In the genomic region with DNA sequence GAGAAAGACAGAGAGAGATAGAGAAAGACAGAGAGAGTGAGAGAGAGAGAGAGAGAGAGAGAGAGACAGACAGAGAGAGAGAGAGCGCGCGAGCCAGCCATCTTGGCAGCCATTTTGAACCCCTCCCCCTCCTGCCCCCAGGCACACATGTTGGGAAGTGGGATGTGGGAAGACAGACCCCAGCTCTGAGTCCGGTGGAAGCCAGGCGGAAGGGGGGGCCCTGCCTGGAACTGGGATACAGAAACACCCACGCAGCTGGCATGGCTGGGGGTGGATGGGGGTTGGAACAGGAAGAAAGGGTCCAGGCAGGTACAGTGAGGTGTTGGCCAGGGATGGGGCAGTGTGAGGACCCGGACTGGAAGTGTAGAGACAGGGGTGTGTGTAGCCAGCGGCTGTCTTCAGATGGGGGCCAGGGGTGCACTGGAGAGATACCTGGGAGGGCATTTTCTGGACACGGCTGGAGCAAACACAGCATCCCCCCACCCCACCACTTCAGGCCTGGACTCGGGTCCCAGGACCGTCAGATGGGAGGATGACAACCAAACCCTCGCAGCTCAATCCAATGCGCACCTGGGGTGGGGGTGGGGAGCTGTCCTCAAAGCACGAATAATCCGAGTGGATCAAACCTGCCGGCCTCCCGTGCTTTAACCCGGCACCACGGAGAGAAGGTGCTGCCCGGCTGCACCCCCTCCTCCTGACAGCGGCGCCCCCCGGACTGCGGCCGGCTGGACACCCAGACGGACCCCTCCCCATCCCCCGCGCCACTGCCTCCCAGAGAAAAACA, we compare ENCODE assay signal across 8 cellular contexts. TPM values are rescaled to one million over a fixed set of nuclear protein-coding genes. Genes with fewer than 3 reads are reported as not detected.
DNase-seq lines count a peak whose midpoint lies in the region; ATAC-seq and TF ChIP-seq lines count a peak whose summit lies in the region.
"Not testable (repeated sequence)": the region's sequence is repeated elsewhere in the genome, so short reads cannot be mapped to it uniquely, and the experiment has no call there.

No MANE protein-coding gene starts in this region.

- not testable (repeated sequence) for H3K36me3 ChIP-seq in HCT116 (ENCODE audit: control insufficient read depth in 1 of 2, insufficient read depth in 2 of 2, low read length in 2 of 2); RWPE2 (ENCODE audit: low read depth); ectodermal cell (ENCODE audit: control insufficient read depth, insufficient read depth, low read length); iPS-18a (ENCODE audit: control insufficient read depth, low read depth, low read length); smooth muscle cell (ENCODE audit: low read depth)

- TF ChIP-seq RAD21 in HCT116 (IDR thresholded peaks at IDR 0.05; ENCODE audit: low read depth): not testable (repeated sequence)

- peak overlapping the region; percentile 54 to 70 for H3K4me3 ChIP-seq in HCT116 (replicated peaks in 1 of 2; ENCODE audit: low read depth in 1 of 2, low read length in 2 of 2)
- peak overlapping the region; percentile 41 for H3K4me3 ChIP-seq in RWPE2 (ENCODE audit: severe bottlenecking)
- peak overlapping the region; percentile 66 for H3K4me3 ChIP-seq in ectodermal cell (ENCODE audit: insufficient read depth, low read depth, low read length)
- peak overlapping the region; percentile 84 for H3K4me3 ChIP-seq in iPS-18a (ENCODE audit: low read length)
- H3K4me3 ChIP-seq in smooth muscle cell: peak overlapping the region; percentile 78

- not testable (repeated sequence) for H3K36me3 Mint-ChIP-seq in activated naive CD4-positive, alpha-beta T cell treated with anti-CD3 and anti-CD28 coated beads, Interleukin-2, amount 50 U/mL, for 72 hours; natural killer cell

- H3K9me3 Mint-ChIP-seq in activated naive CD4-positive, alpha-beta T cell treated with anti-CD3 and anti-CD28 coated beads, Interleukin-2, amount 50 U/mL, for 72 hours; natural killer cell: not testable (repeated sequence)

- BruUV-seq in HCT116 (replicated peaks; lab: Mats Ljungman, UMichigan): TSS peak; percentile 49

- CTCF ChIA-PET in HCT116 (lab: Charles Lee): not testable (repeated sequence)

- DNase-seq in HCT116 (ENCODE audit: low read depth, low spot score); RWPE2 (ENCODE audit: low spot score); activated naive CD4-positive, alpha-beta T cell treated with anti-CD3 and anti-CD28 coated beads, Interleukin-2, amount 50 U/mL, for 72 hours (ENCODE audit: low spot score in 2 of 2); natural killer cell; smooth muscle cell (lab: John Stamatoyannopoulos, UW; ENCODE audit: unreplicated experiment): not testable (repeated sequence)

- peaks cover 7 to 35% of the 10 kb centered on the region in 2 experiments; a peak in 3 of 4 replicates for H3K4me1 ChIP-seq in HCT116 (ENCODE audit: control insufficient read depth in 1 of 2, insufficient read depth in 2 of 2, low read length in 2 of 2)
- H3K4me1 ChIP-seq in RWPE2 (ENCODE audit: insufficient read depth, poor library complexity, severe bottlenecking); ectodermal cell (ENCODE audit: control insufficient read depth, insufficient read depth, low read length); iPS-18a (ENCODE audit: control insufficient read depth, low read depth, low read length); smooth muscle cell (ENCODE audit: low read depth): not testable (repeated sequence)

- peaks cover 35 to 66% of the 10 kb centered on the region in 2 donors for H3K4me1 Mint-ChIP-seq in natural killer cell

- H3K9ac ChIP-seq in HCT116 (ENCODE audit: low read length) (peak overlapping the region; percentile 80), iPS-18a (ENCODE audit: low read length) (peak overlapping the region; percentile 65)
- H3K9ac ChIP-seq in smooth muscle cell (ENCODE audit: low read depth): not testable (repeated sequence)

- H3K27me3 ChIP-seq in HCT116 (ENCODE audit: insufficient read depth, low read length); ectodermal cell (ENCODE audit: control insufficient read depth, insufficient read depth, low read length, poor library complexity, severe bottlenecking); iPS-18a (ENCODE audit: control insufficient read depth, insufficient read depth, low read length); smooth muscle cell (ENCODE audit: low read depth): not testable (repeated sequence)
- H3K27me3 ChIP-seq in RWPE2 (ENCODE audit: insufficient read depth, poor library complexity, severe bottlenecking): peaks cover 17% of the 10 kb centered on the region

- not testable (repeated sequence) for H3K9me2 ChIP-seq in HCT116 (ENCODE audit: insufficient read depth)

- ATAC-seq in HCT116; RWPE2 (ENCODE audit: low read depth); activated naive CD4-positive, alpha-beta T cell treated with anti-CD3 and anti-CD28 coated beads, Interleukin-2, amount 50 U/mL, for 72 hours; natural killer cell: not testable (repeated sequence)

- H3K27me3 Mint-ChIP-seq in natural killer cell (ENCODE audit: low read depth in 2 of 2): not testable (repeated sequence)

- RAD21 ChIA-PET in HCT116 (lab: Charles Lee; ENCODE audit: low non-redundant PET in 1 of 2, low total read pairs in 2 of 2, uncharacterized antibody in 2 of 2, unreplicated experiment in 2 of 2): not testable (repeated sequence)

- peak overlapping the region; percentile 85 for H3K4me2 ChIP-seq in HCT116 (ENCODE audit: low read length)
- peak overlapping the region; percentile 90 for H3K4me2 ChIP-seq in smooth muscle cell

- TF ChIP-seq CTCF in 22Rv1 (IDR thresholded peaks at IDR 0.05); HCT116 (IDR thresholded peaks at IDR 0.05 in 2 of 3, conservative IDR thresholded peaks at IDR 0.05 in 1 of 3; ENCODE audit: borderline replicate concordance in 1 of 3, insufficient read depth in 1 of 3, low read depth in 2 of 3, low read length in 2 of 3); RWPE2 (IDR thresholded peaks at IDR 0.05; ENCODE audit: poor library complexity, severe bottlenecking); natural killer cell (IDR thresholded peaks at IDR 0.05); smooth muscle cell (IDR thresholded peaks at IDR 0.05; ENCODE audit: borderline replicate concordance, insufficient read depth, poor library complexity, severe bottlenecking): not testable (repeated sequence)

- POLR2A ChIA-PET in HCT116 (lab: Charles Lee): not testable (repeated sequence)

- not testable (repeated sequence) for TF ChIP-seq POLR2A in HCT116 (IDR thresholded peaks at IDR 0.05; ENCODE audit: borderline replicate concordance, extremely low read depth, insufficient read depth, insufficient read length)

- H3K27ac ChIP-seq in 22Rv1 (peak overlapping the region; percentile 73), HCT116 (ENCODE audit: low read depth, low read length) (peak overlapping the region; percentile 94; the same call in 1 of the 2 replicates)
- H3K27ac ChIP-seq in RWPE2 (ENCODE audit: poor library complexity, severe bottlenecking); ectodermal cell (ENCODE audit: insufficient read depth, low read depth, low read length, poor library complexity, severe bottlenecking); iPS-18a (ENCODE audit: low read length); smooth muscle cell (ENCODE audit: low read depth): not testable (repeated sequence)

- peak overlapping the region; percentile 90 for H3K4me3 Mint-ChIP-seq in natural killer cell

- H3F3A ChIP-seq in smooth muscle cell (ENCODE audit: low read depth): not testable (repeated sequence)

- peak overlapping the region; percentile 75 to 92 for H3K27ac Mint-ChIP-seq in activated naive CD4-positive, alpha-beta T cell treated with anti-CD3 and anti-CD28 coated beads, Interleukin-2, amount 50 U/mL, for 72 hours
- H3K27ac Mint-ChIP-seq in natural killer cell: peak overlapping the region; percentile 69 to 73

- WGBS in ectodermal cell, 2 experiments: 0 to 2% methylated on average over 27 to 28 of the region's 28 CpGs
- 27% methylated on average over 12 of the region's 28 CpGs for WGBS in smooth muscle cell (ENCODE audit: low lambda C conversion rate)

- H2AFZ ChIP-seq in HCT116 (ENCODE audit: low read depth, low read length, poor library complexity, severe bottlenecking); smooth muscle cell (ENCODE audit: low read depth): not testable (repeated sequence)

- H3K9me3 ChIP-seq in HCT116 (ENCODE audit: control insufficient read depth in 1 of 2, insufficient read depth in 1 of 2, low read depth in 1 of 2, low read length in 2 of 2); RWPE2 (ENCODE audit: severe bottlenecking); ectodermal cell (ENCODE audit: control insufficient read depth, low read length); iPS-18a (ENCODE audit: control insufficient read depth, low read depth, low read length); smooth muscle cell (replicated peaks; ENCODE audit: low read depth): not testable (repeated sequence)

- H4K20me1 ChIP-seq in HCT116 (ENCODE audit: insufficient read depth): not testable (repeated sequence)
- peaks cover 49% of the 10 kb centered on the region for H4K20me1 ChIP-seq in smooth muscle cell (ENCODE audit: low read depth)

- intact Hi-C loops in HCT116 (cut with micrococcal nuclease); natural killer cell (cut with micrococcal nuclease): not testable (repeated sequence)

- peaks cover 60% of the 10 kb centered on the region for H3K79me2 ChIP-seq in HCT116 (ENCODE audit: insufficient read depth, low read length)
- not testable (repeated sequence) for H3K79me2 ChIP-seq in smooth muscle cell (ENCODE audit: low read depth)

RNA-seq across cellular contexts. Expression of gene ADGRL1, which starts 1.1 kb away (rescaled TPM):
- total RNA-seq in HCT116 (2021; ENCODE audit: unreplicated experiment) (88.6 TPM), natural killer cell (10 to 100 TPM; 47.3 to 54.3 (median 52.7) TPM), smooth muscle cell (11.3 and 12.9 TPM in 2 replicates)
- polyA plus RNA-seq in HCT116 (2012): 47.2 and 54.8 TPM in 2 replicates
- total RNA-seq in activated naive CD4-positive, alpha-beta T cell treated with anti-CD3 and anti-CD28 coated beads, Interleukin-2, amount 50 U/mL, for 72 hours: 10 to 100 TPM in 1 of 2 donors, 1 to 10 TPM in 1; 9.2 to 25.7 TPM
- polyA plus RNA-seq in ectodermal cell (2013, experiment 1 of 4): 80.2 TPM
- 94.8 TPM for polyA plus RNA-seq in ectodermal cell (2013, experiment 2 of 4)
- polyA plus RNA-seq in ectodermal cell (2013, experiment 3 of 4): 68.7 TPM
- 78.3 TPM for polyA plus RNA-seq in ectodermal cell (2013, experiment 4 of 4)
- polyA plus RNA-seq in smooth muscle cell: 12.7 and 15.0 TPM in 2 replicates
